In the genomic region with DNA sequence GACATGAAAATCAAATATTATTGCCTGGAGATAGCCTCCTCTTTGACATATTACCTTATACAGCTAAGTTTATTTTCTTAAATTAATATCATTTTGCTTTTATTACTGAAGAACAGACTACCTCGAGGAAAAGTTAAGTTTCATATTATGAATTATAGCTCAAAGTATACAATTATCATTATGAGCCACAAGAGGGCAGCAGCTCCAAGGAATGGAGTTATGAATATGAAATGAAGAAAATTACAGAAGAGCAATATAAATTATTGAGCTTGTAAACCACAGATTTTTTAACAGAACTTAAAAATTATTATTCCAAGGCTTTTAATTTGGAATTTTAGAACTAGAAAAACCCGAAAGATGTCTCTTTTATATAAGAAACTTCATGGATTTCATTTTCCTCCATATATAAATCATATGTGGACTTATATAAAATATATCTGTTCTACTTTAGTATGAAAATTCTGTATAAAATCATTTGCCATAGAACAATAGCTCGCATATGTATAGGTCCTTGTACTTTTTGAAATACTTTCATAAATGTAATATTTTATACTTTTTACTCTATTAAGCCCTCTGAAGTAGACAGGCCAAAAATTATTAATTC, we compare ENCODE assay signal across 8 cellular contexts. TPM values are rescaled to one million over a fixed set of nuclear protein-coding genes. Genes with fewer than 3 reads are reported as not detected.
A peak's percentile ranks its signal among the peaks of the same experiment; 100 is the strongest.
DNase-seq lines count a peak whose midpoint lies in the region; ATAC-seq and TF ChIP-seq lines count a peak whose summit lies in the region.

No MANE protein-coding gene starts in this region.

- in situ Hi-C loops in HAP-1 (cut with MboI; ENCODE audit: low sequenced_read_pairs) = no loop called here
- in situ Hi-C loops in gastrocnemius medialis (cut with MboI; ENCODE audit: low sequenced_read_pairs in 4 of 4) = loop anchor here in 1 of 4 donors (5.0 kb wide), 1 partner anchor 43 kb away; no protein-coding TSS in a partner anchor

- H3K9me3 ChIP-seq in HAP-1 = no peaks in the 10 kb centered on the region
- peaks cover 0 to 5% (median 0%) of the 10 kb centered on the region in 3 donors for H3K9me3 ChIP-seq in gastrocnemius medialis

- no peak overlapping the region for H3K4me3 ChIP-seq in HAP-1
- no peak overlapping the region for H3K4me3 ChIP-seq in WI38 (ENCODE audit: low read depth, low read length)
- no peak overlapping the region for H3K4me3 ChIP-seq in fibroblast of the aortic adventitia (ENCODE audit: low read depth, low read length)
- no peak overlapping the region for H3K4me3 ChIP-seq in gastrocnemius medialis

- TF ChIP-seq POLR2A in gastrocnemius medialis (IDR thresholded peaks at IDR 0.05) = no peak

- TF ChIP-seq CTCF in WI38 (IDR thresholded peaks at IDR 0.05; ENCODE audit: low read depth, low read length) (peak; percentile 22; the same call in 1 of the 2 replicates), fibroblast of the aortic adventitia (IDR thresholded peaks at IDR 0.05; ENCODE audit: insufficient read depth, low read length) (peak; percentile 68), gastrocnemius medialis (IDR thresholded peaks at IDR 0.05 in 4 of 5, conservative IDR thresholded peaks at IDR 0.05 in 1 of 5) (peak; percentile 31 to 81 (median 67))

- intact Hi-C loops in gastrocnemius medialis (cut with DNase I; ENCODE audit: low total_unique reads) = loop anchor here (2.0 to 10.0 kb wide), 2 partner anchors 41 to 371 kb away; partner anchors contain the start of gene IQUB

- DNase-seq in activated gamma-delta T cell treated with Interleukin-2 at 50 U/mL for 16 hours = peak; percentile 12
- DNase-seq in activated gamma-delta T cell (lab: John Stamatoyannopoulos, UW) = no peak
- peak; percentile 25 to 31 for DNase-seq in HAP-1 (ENCODE audit: low spot score in 2 of 2)
- peak; percentile 49 for DNase-seq in NCI-H1417 treated with DMSO at 0.1 percent for 48 hours (lab: John Stamatoyannopoulos, UW)
- peak; percentile 62 for DNase-seq in fibroblast of the aortic adventitia (ENCODE audit: low read depth)
- no peak for DNase-seq in gastrocnemius medialis
- DNase-seq in iPS-NIHi7 (ENCODE audit: extremely low spot score) = no peak

- ATAC-seq in gastrocnemius medialis = peak in 1 of 2 donors; percentile 56

- H3K27me3 ChIP-seq in HAP-1 (ENCODE audit: low read depth) = 0 out of 2 replicates have a peak, but pooled peaks cover 5% of the 10 kb centered on the region
- no peaks in the 10 kb centered on the region for H3K27me3 ChIP-seq in gastrocnemius medialis

- H3K27ac ChIP-seq in gastrocnemius medialis = no peak overlapping the region

- H3K4me1 ChIP-seq in HAP-1 (peaks cover 7% of the 10 kb centered on the region), gastrocnemius medialis (peaks cover 0 to 6% of the 10 kb centered on the region in 2 donors)

- H3K36me3 ChIP-seq in HAP-1 (replicated peaks) (no peaks in the 10 kb centered on the region), gastrocnemius medialis (no peaks in the 10 kb centered on the region)

RNA-seq across cellular contexts. Expression of gene IQUB, which starts 40.1 kb away (rescaled TPM):
- 0.81 and 2.7 TPM in 2 replicates for total RNA-seq in fibroblast of the aortic adventitia (ENCODE audit: low replicate concordance)
- total RNA-seq in gastrocnemius medialis = under 1 TPM in 3 of 4 donors, not detected in 1; 0.15 to 0.42 (median 0.26) TPM

Comparison
In these comparisons a context has a peak if more than half of its experiments do, and no peak if none do; other contexts are left out.
1. DNase-seq: peak in activated gamma-delta T cell treated with Interleukin-2 at 50 U/mL for 16 hours (single experiment), HAP-1 (2 of 2), NCI-H1417 treated with DMSO at 0.1 percent for 48 hours (single experiment) and fibroblast of the aortic adventitia (single experiment); none in activated gamma-delta T cell (single experiment), gastrocnemius medialis (0 of 2) and iPS-NIHi7 (single experiment).
2. Peak in every context shown above with its lines, with median percentiles within 50 percentile points of each other: CTCF ChIP-seq.